In the genomic region with DNA sequence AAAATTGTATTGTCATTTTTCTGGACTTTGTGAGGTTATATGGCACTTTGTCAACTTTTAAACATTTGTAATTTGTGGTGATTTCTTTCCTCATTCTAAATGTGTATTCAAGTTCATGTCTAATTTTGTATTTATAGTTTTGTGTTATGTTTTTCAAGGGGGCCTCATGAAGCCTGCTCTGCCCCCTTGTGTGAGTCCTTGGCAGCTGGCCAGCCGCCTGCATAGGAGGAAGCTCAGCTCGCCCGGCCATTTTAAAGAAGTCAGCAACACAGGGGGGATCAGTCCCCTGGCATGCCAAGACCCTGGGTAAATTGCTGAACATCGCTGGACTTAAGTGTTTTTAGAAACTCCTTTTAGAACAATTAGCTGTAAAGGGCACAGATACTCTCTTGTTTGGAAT, we compare ENCODE assay signal across 24 cellular contexts.
DNase-seq lines count a peak whose midpoint lies in the region; ATAC-seq, FAIRE-seq and TF ChIP-seq lines count a peak whose summit lies in the region.
"Had no signal": no experiment of that assay in that cellular context is flagged by ENCODE, and none has a peak within 500 bp of the region (broad histone marks: within the 10 kb centered on the region; RNA-seq: fewer than 3 reads in every experiment).

No MANE protein-coding gene starts in this region.

- no peak for FAIRE-seq in K562 (lab: Jason Lieb, UNC)
- FAIRE-seq: GM12891, H1 had no signal

- DNase-seq in NCI-H82 (lab: John Stamatoyannopoulos, UW) (peak; percentile 13), NCI-H82 treated with DMSO at 0.1 percent for 48 hours (lab: John Stamatoyannopoulos, UW; ENCODE audit: unreplicated experiment) (no peak), K562 (ENCODE audit: extremely low read depth in 1 of 4, low spot score in 3 of 4) (peak in 3 of 4 experiments; percentile 14 to 34 (median 25)), mesothelial cell of epicardium (ENCODE audit: low spot score in 2 of 2, unreplicated experiment in 2 of 2) (peak; percentile 43 to 49), type B pancreatic cell (ENCODE audit: extremely low spot score, unreplicated experiment) (no peak), COR-L47 (lab: John Stamatoyannopoulos, UW) (no peak)
- no peak for DNase-seq in naive thymus-derived CD8-positive, alpha-beta T cell
- DNase-seq: 8988T; C1 segment of cervical spinal cord; Calu3; CD8-positive, alpha-beta T cell; DMS153; IMR-90; NCI-H1105; NCI-H2029 treated with DMSO at 0.1 percent for 48 hours; NCI-H226; NCI-H510A treated with DMSO at 0.1 percent for 48 hours; SHP77 treated with DMSO at 0.1 percent for 48 hours had no signal

- no peak overlapping the region for H2AFZ ChIP-seq in K562 (ENCODE audit: low read depth, low read length)

- 6% methylated on average over 4 of the region's 4 CpGs for WGBS in K562 (ENCODE audit: insufficient coverage, low coverage, missing lambda C conversion rate)

- H3K4me1 Mint-ChIP-seq in mesothelial cell of epicardium (peaks cover 36% of the 10 kb centered on the region), type B pancreatic cell (ENCODE audit: unreplicated experiment) (peaks cover 47% of the 10 kb centered on the region)
- H3K4me1 Mint-ChIP-seq in naive thymus-derived CD8-positive, alpha-beta T cell: peaks cover 8 to 15% (median 12%) of the 10 kb centered on the region in 4 donors

- intact Hi-C loops in K562 (cut with micrococcal nuclease): no loop called here

- no peak overlapping the region for H3K4me3 Mint-ChIP-seq in mesothelial cell of epicardium
- no peak overlapping the region for H3K4me3 Mint-ChIP-seq in type B pancreatic cell
- no peak overlapping the region for H3K4me3 Mint-ChIP-seq in naive thymus-derived CD8-positive, alpha-beta T cell
- H3K4me3 Mint-ChIP-seq: CD8-positive, alpha-beta T cell; T-cell had no signal

- no peak for TF ChIP-seq POLR2A in K562 (conservative IDR thresholded peaks at IDR 0.05)

- no TSS peak for BruUV-seq in K562 (replicated peaks; lab: Mats Ljungman, UMichigan)

- no peak overlapping the region for H3K4me3 ChIP-seq in K562
- H3K4me3 ChIP-seq: SK-N-MC had no signal

- no peaks in the 10 kb centered on the region for H3K4me1 ChIP-seq in K562 (replicated peaks in 1 of 2; ENCODE audit: control insufficient read depth in 2 of 2, insufficient read depth in 2 of 2, low read length in 2 of 2)

- in situ Hi-C loops in K562 (cut with MboI): no loop called here

- no peaks in the 10 kb centered on the region for H3K79me2 ChIP-seq in K562 (ENCODE audit: control insufficient read depth, insufficient read depth, low read length)

- no peak for TF ChIP-seq RAD21 in K562 (CRISPR knock-in tag; conservative IDR thresholded peaks at IDR 0.05 in 1 of 2, IDR thresholded peaks at IDR 0.05 in 1 of 2)

- H3K27ac ChIP-seq in K562 (ENCODE audit: extremely low read depth, low read depth, low read length): no peak overlapping the region
- H3K27ac ChIP-seq: RWPE1, SK-N-MC had no signal

- peaks cover 9 to 36% of the 10 kb centered on the region in 2 experiments; a peak in 4 of 5 replicates for H3K27me3 ChIP-seq in K562 (ENCODE audit: control insufficient read depth in 2 of 2, insufficient read depth in 2 of 2, low read length in 2 of 2)

- CTCF ChIA-PET in K562 (lab: Yijun Ruan, JAX; ENCODE audit: low intra/inter-chr PET ratio): no interaction called here

- H4K20me1 ChIP-seq in K562 (replicated peaks; ENCODE audit: control insufficient read depth, insufficient read depth, low read length): no peaks in the 10 kb centered on the region

- H3K27ac Mint-ChIP-seq in mesothelial cell of epicardium (peak overlapping the region; percentile 78), type B pancreatic cell (no peak overlapping the region)
- H3K27ac Mint-ChIP-seq in naive thymus-derived CD8-positive, alpha-beta T cell: peak overlapping the region in 4 of 10 donors; percentile 15 to 56 (median 34)
- H3K27ac Mint-ChIP-seq: T-cell had no signal

- no peaks in the 10 kb centered on the region for H3K36me3 ChIP-seq in K562 (ENCODE audit: control insufficient read depth, insufficient read depth, low read length)

- no peaks in the 10 kb centered on the region for H3K9me3 ChIP-seq in K562 (replicated peaks; ENCODE audit: control insufficient read depth, insufficient read depth, low read depth, low read length)

- TF ChIP-seq EP300 in K562 (IDR thresholded peaks at IDR 0.05; ENCODE audit: low read length): no peak

- POLR2A ChIA-PET in K562 (lab: Yijun Ruan, JAX): no interaction called here
- POLR2A ChIA-PET in naive thymus-derived CD8-positive, alpha-beta T cell (lab: Charles Lee): interaction anchor here (0.8 kb wide), 1 partner anchor 10 kb away, joined by 6 read pairs; no protein-coding TSS in a partner anchor

- H3K9me1 ChIP-seq in K562 (ENCODE audit: control insufficient read depth, insufficient read depth, low read length): no peaks in the 10 kb centered on the region

- peaks cover 4% of the 10 kb centered on the region for H3K9me3 Mint-ChIP-seq in mesothelial cell of epicardium
- no peaks in the 10 kb centered on the region for H3K9me3 Mint-ChIP-seq in type B pancreatic cell
- H3K9me3 Mint-ChIP-seq in naive thymus-derived CD8-positive, alpha-beta T cell: no peaks in the 10 kb centered on the region
- H3K9me3 Mint-ChIP-seq: CD8-positive, alpha-beta T cell; T-cell had no signal

- TF ChIP-seq CTCF in K562 (IDR thresholded peaks at IDR 0.05 in 2 of 3, conservative IDR thresholded peaks at IDR 0.05 in 1 of 3; ENCODE audit: insufficient read depth in 2 of 3, low read depth in 1 of 3, low read length in 3 of 3) (no peak), mesothelial cell of epicardium (IDR thresholded peaks at IDR 0.05; ENCODE audit: unreplicated experiment) (no peak), type B pancreatic cell (conservative IDR thresholded peaks at IDR 0.05) (peak; percentile 19)

- no peak overlapping the region for H3K9ac ChIP-seq in K562 (ENCODE audit: insufficient read depth in 1 of 2, low read depth in 2 of 2, low read length in 2 of 2)

- no peak overlapping the region for H3K4me2 ChIP-seq in K562 (ENCODE audit: insufficient read depth, low read length)

- H3K27me3 Mint-ChIP-seq in mesothelial cell of epicardium (ENCODE audit: low read depth): no peaks in the 10 kb centered on the region
- H3K27me3 Mint-ChIP-seq in type B pancreatic cell: no peaks in the 10 kb centered on the region
- no peaks in the 10 kb centered on the region for H3K27me3 Mint-ChIP-seq in naive thymus-derived CD8-positive, alpha-beta T cell
- H3K27me3 Mint-ChIP-seq: T-cell had no signal

- ATAC-seq in K562 (0 out of 3 replicates have a peak, but pooled peaks have one; percentile 43), HG02938 (IDR thresholded peaks at IDR 0.05; ENCODE audit: unreplicated experiment) (no peak)
- ATAC-seq in naive thymus-derived CD8-positive, alpha-beta T cell: no peak
- ATAC-seq: CD8-positive, alpha-beta T cell; T-cell had no signal

- H3K36me3 Mint-ChIP-seq in mesothelial cell of epicardium (no peaks in the 10 kb centered on the region), type B pancreatic cell (no peaks in the 10 kb centered on the region)
- H3K36me3 Mint-ChIP-seq in naive thymus-derived CD8-positive, alpha-beta T cell: peaks cover 0 to 38% (median 4%) of the 10 kb centered on the region in 3 donors

TF ChIP-seq in K562, 482 proteins besides CTCF, POLR2A, EP300 and RAD21:
- TF ChIP-seq YY1 (IDR thresholded peaks at IDR 0.05; ENCODE audit: borderline replicate concordance in 1 of 3, control insufficient read depth in 1 of 3, extremely low read depth in 1 of 3, insufficient read depth in 3 of 3, insufficient read length in 1 of 3, insufficient replicate concordance in 2 of 3, low read depth in 1 of 3, low read length in 2 of 3) (no peak), NFIC (IDR thresholded peaks at IDR 0.05) (peak; percentile 80)

Comparison
In these comparisons a context has a peak if more than half of its experiments do, and no peak if none do; other contexts are left out.
1. DNase-seq: peak in NCI-H82 (single experiment), K562 (3 of 4) and mesothelial cell of epicardium (2 of 2); none in NCI-H82 treated with DMSO at 0.1 percent for 48 hours (single experiment), type B pancreatic cell (single experiment), naive thymus-derived CD8-positive, alpha-beta T cell (0 of 10) and COR-L47 (single experiment).